In the genomic region with DNA sequence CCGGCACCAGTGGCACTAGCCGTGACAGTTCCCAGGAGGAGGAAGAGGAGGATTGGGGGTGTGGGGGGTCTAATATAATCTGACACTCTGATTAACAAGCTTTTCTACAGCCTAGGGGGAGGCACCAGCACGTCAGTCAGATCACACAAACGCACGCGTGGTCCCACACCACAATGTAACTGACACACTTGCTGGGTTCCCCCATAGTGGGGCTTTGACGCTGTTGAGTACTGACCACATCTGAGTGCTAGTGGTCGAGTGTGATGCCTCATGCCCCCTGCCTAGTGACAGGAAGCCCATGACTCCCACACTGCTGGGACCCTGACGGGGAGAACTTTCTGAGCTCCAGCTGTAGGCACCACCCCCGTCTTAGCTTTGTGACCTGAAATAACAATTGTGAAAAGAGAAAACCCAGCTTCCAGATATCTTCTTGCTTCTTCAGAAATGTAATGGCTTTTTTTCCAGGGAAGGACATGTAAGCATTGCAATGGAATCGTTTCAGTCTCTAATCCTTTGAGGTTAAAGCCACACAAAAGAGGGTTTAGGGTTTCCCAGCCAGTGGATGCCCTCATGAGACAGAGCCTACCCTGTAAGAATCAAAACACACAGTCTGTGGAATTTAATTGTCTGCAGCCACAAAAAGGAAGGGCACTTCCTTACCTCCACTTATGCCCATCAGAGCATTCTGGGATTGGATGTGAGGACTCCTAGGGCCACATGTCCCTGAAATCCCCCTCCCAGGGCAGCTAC, we compare ENCODE assay signal across 31 cellular contexts.
"Had no signal": no experiment of that assay in that cellular context is flagged by ENCODE, and none has a peak within 500 bp of the region (broad histone marks: within the 10 kb centered on the region; RNA-seq: fewer than 3 reads in every experiment).

No MANE protein-coding gene starts in this region.

- H3K36me3 ChIP-seq: Peyer's patch had no signal

- ATAC-seq: PC-3, SK-N-SH treated with all-trans-retinoic acid at 6 μM for 48 hours had no signal

- H3K4me3 ChIP-seq: Peyer's patch had no signal

- H3K27ac ChIP-seq: Peyer's patch, VCaP had no signal

- H3K27me3 ChIP-seq: Peyer's patch had no signal

- H3K27ac Mint-ChIP-seq: activated B cell treated with CpG ODN at 0.5 μM for 24 hours; activated CD4-positive, alpha-beta memory T cell treated with anti-CD3 and anti-CD28 coated beads for 36 hours; activated naive CD4-positive, alpha-beta T cell treated with anti-CD3 and anti-CD28 coated beads for 36 hours; activated naive CD4-positive, alpha-beta T cell treated with anti-CD3 and anti-CD28 coated beads, Interleukin-2, amount 50 U/mL, for 72 hours; activated T-cell treated with anti-CD3 and anti-CD28 coated beads, Interleukin-2, amount 50 U/mL, for 24 hours; activated T-helper 1 cell treated with anti-CD3 and anti-CD28 coated beads, Interleukin-12 subunit alpha, Interleukin-12 subunit beta, Interleukin-2, Interleukin-4 antibody, amounts not matched to agents 30 ng/mL and 10 ng/mL and 1 ng/mL, durations not matched to agents 14 hours and 24 hours and 36 hours had no signal

- H3K4me3 Mint-ChIP-seq: activated B cell treated with CpG ODN at 0.5 μM for 24 hours; activated CD4-positive, alpha-beta memory T cell treated with anti-CD3 and anti-CD28 coated beads for 36 hours; activated naive CD4-positive, alpha-beta T cell treated with anti-CD3 and anti-CD28 coated beads for 36 hours; activated T-cell treated with anti-CD3 and anti-CD28 coated beads, Interleukin-2, amount 50 U/mL, for 24 hours; activated T-helper 1 cell treated with anti-CD3 and anti-CD28 coated beads, Interleukin-12 subunit alpha, Interleukin-12 subunit beta, Interleukin-2, Interleukin-4 antibody, amounts not matched to agents 30 ng/mL and 10 ng/mL and 1 ng/mL, durations not matched to agents 14 hours and 24 hours and 36 hours; brain had no signal

- DNase-seq: activated B cell treated with CpG ODN at 0.5 μM for 24 hours; activated CD4-positive, alpha-beta memory T cell treated with anti-CD3 and anti-CD28 coated beads for 36 hours; activated CD4-positive, alpha-beta T cell treated with anti-CD3 and anti-CD28 coated beads for 4 hours; activated CD4-positive, alpha-beta T cell treated with anti-CD3 and anti-CD28 coated beads, Interleukin-2, amount 50 U/mL, for 1 hour; activated CD4-positive, CD25-positive, alpha-beta regulatory T cell treated with anti-CD3 and anti-CD28 coated beads, Interleukin-2, amount 50 U/mL, for 72 hours; activated gamma-delta T cell treated with Interleukin-2 at 50 U/mL for 16 hours; activated naive CD4-positive, alpha-beta T cell treated with anti-CD3 and anti-CD28 coated beads for 36 hours; activated T-cell treated with anti-CD3 and anti-CD28 coated beads, Interleukin-2, amount 50 U/mL, for 24 hours; anterior cingulate cortex; caudate nucleus; cerebellar nuclear complex; Karpas-422; NCI-H1105; NCI-H1417 treated with DMSO at 0.1 percent for 48 hours; NCI-H187 treated with DMSO at 0.1 percent for 48 hours; NCI-H2081; NCI-H345; NCI-H524 treated with DMSO at 0.1 percent for 48 hours; NK-92 treated with Interleukin-12 subunit alpha and Interleukin-12 subunit beta, amount 100 ng/mL, for 24 hours; PC-3; Peyer's patch; RPMI8226; SHP77 treated with DMSO at 0.1 percent for 48 hours; T-helper 1 cell; T-helper 2 cell; T-helper 9 cell had no signal

- H3K4me1 ChIP-seq: Peyer's patch had no signal

- H3K4me1 Mint-ChIP-seq: activated B cell treated with CpG ODN at 0.5 μM for 24 hours had no signal

- H3K9me3 Mint-ChIP-seq: activated CD4-positive, alpha-beta memory T cell treated with anti-CD3 and anti-CD28 coated beads for 36 hours; activated naive CD4-positive, alpha-beta T cell treated with anti-CD3 and anti-CD28 coated beads for 36 hours; activated T-cell treated with anti-CD3 and anti-CD28 coated beads, Interleukin-2, amount 50 U/mL, for 24 hours; activated T-helper 1 cell treated with anti-CD3 and anti-CD28 coated beads, Interleukin-12 subunit alpha, Interleukin-12 subunit beta, Interleukin-2, Interleukin-4 antibody, amounts not matched to agents 30 ng/mL and 10 ng/mL and 1 ng/mL, durations not matched to agents 14 hours and 24 hours and 36 hours had no signal

- H3K9me3 ChIP-seq: Peyer's patch had no signal
